In genomic region chr4:153451931-153452660, GRCh38 we compare ENCODE assay signal across 1 cellular context.
A peak's percentile ranks its signal among the peaks of the same experiment; 100 is the strongest.
TF ChIP-seq lines count a peak whose summit lies in the region.

No MANE protein-coding gene starts in this region.

TF ChIP-seq in H1, 55 proteins besides CTCF, POLR2A, EP300 and RAD21:
- TF ChIP-seq TAF1 (IDR thresholded peaks at IDR 0.05; ENCODE audit: low read depth, low read length) (no peak), CEBPB (IDR thresholded peaks at IDR 0.05; ENCODE audit: low read depth, low read length) (no peak), CBX8 (IDR thresholded peaks at IDR 0.05; ENCODE audit: borderline replicate concordance, low read depth, low read length) (no peak), EGR1 (IDR thresholded peaks at IDR 0.05; ENCODE audit: borderline replicate concordance, low read depth, low read length) (no peak), GTF2F1 (IDR thresholded peaks at IDR 0.05; ENCODE audit: borderline replicate concordance, low read depth, low read length) (no peak), FOSL1 (IDR thresholded peaks at IDR 0.05; ENCODE audit: insufficient read depth, low read depth, low read length) (no peak), MAFK (IDR thresholded peaks at IDR 0.05; ENCODE audit: low read depth, low read length) (no peak), KDM1A (IDR thresholded peaks at IDR 0.05; ENCODE audit: borderline replicate concordance, low read length) (no peak), ZNF274 (IDR thresholded peaks at IDR 0.05; ENCODE audit: borderline replicate concordance, extremely low read depth, low read length) (no peak), BCL11A (IDR thresholded peaks at IDR 0.05; ENCODE audit: low read depth in 2 of 2, low read length in 2 of 2) (no peak), SAP30 (IDR thresholded peaks at IDR 0.05; ENCODE audit: insufficient read depth, insufficient replicate concordance, low read length) (no peak), JUN (IDR thresholded peaks at IDR 0.05; ENCODE audit: low read depth, low read length) (no peak), TEAD4 (IDR thresholded peaks at IDR 0.05; ENCODE audit: low read depth, low read length) (no peak), TBP (IDR thresholded peaks at IDR 0.05; ENCODE audit: low read depth, low read length) (0 out of 2 replicates have a peak, but pooled peaks have one; percentile 8), POU5F1 (IDR thresholded peaks at IDR 0.05; ENCODE audit: low read depth, low read length) (no peak), EZH2 (IDR thresholded peaks at IDR 0.05; ENCODE audit: low read depth, low read length, severe bottlenecking) (no peak), MAX (IDR thresholded peaks at IDR 0.05) (peak; percentile 89), BACH1 (IDR thresholded peaks at IDR 0.05; ENCODE audit: low read length) (no peak), YY1 (IDR thresholded peaks at IDR 0.05; ENCODE audit: low read depth, low read length) (no peak), CHD1 (IDR thresholded peaks at IDR 0.05; ENCODE audit: low read depth, low read length) (no peak), SP4 (IDR thresholded peaks at IDR 0.05; ENCODE audit: low read length) (no peak), ATF2 (IDR thresholded peaks at IDR 0.05; ENCODE audit: low read length) (no peak), SRF (IDR thresholded peaks at IDR 0.05; ENCODE audit: low read depth, low read length) (no peak), CTBP2 (IDR thresholded peaks at IDR 0.05; ENCODE audit: borderline replicate concordance, insufficient read depth, insufficient read length, low read length) (no peak), SIN3A (conservative IDR thresholded peaks at IDR 0.05 in 1 of 2, IDR thresholded peaks at IDR 0.05 in 1 of 2; ENCODE audit: low read depth in 1 of 2, low read length in 2 of 2) (no peak), KDM5A (IDR thresholded peaks at IDR 0.05; ENCODE audit: low read length) (no peak), RBBP5 (IDR thresholded peaks at IDR 0.05; ENCODE audit: borderline replicate concordance, low read depth, low read length) (no peak), HDAC2 (IDR thresholded peaks at IDR 0.05; ENCODE audit: borderline replicate concordance in 1 of 2, low read depth in 2 of 2, low read length in 2 of 2) (0 out of 4 replicates have a peak, but pooled peaks of 1 of the 2 experiments have one; percentile 62), CHD7 (IDR thresholded peaks at IDR 0.05; ENCODE audit: insufficient replicate concordance, low read length) (no peak), CHD2 (IDR thresholded peaks at IDR 0.05; ENCODE audit: low read length) (no peak), CBX5 (IDR thresholded peaks at IDR 0.05; ENCODE audit: low read depth, low read length) (no peak), RXRA (IDR thresholded peaks at IDR 0.05; ENCODE audit: insufficient read depth, low read depth, low read length) (no peak), E2F6 (IDR thresholded peaks at IDR 0.05) (peak; percentile 73), SP2 (IDR thresholded peaks at IDR 0.05; ENCODE audit: low read length) (no peak), HDAC6 (IDR thresholded peaks at IDR 0.05; ENCODE audit: low read depth, low read length) (no peak), RNF2 (IDR thresholded peaks at IDR 0.05; ENCODE audit: borderline replicate concordance, low read depth, low read length, missing control alignments, poor library complexity, severe bottlenecking) (no peak), PHF8 (conservative IDR thresholded peaks at IDR 0.05; ENCODE audit: low read depth, low read length) (no peak), SIRT6 (IDR thresholded peaks at IDR 0.05; ENCODE audit: low read length) (no peak), TCF12 (IDR thresholded peaks at IDR 0.05; ENCODE audit: low read depth, low read length) (no peak), SUZ12 (IDR thresholded peaks at IDR 0.05; ENCODE audit: low read length) (no peak), USF2 (IDR thresholded peaks at IDR 0.05; ENCODE audit: low read length) (no peak), CREB1 (IDR thresholded peaks at IDR 0.05) (no peak), ASH2L (IDR thresholded peaks at IDR 0.05; ENCODE audit: low read length) (peak; percentile 60), KDM4A (IDR thresholded peaks at IDR 0.05; ENCODE audit: low read depth, low read length, severe bottlenecking) (no peak)
TF ChIP-seq in H1: peak in this region for 5.
